Comparison of ENCODE assay signal across 25 cellular contexts in the genomic region with DNA sequence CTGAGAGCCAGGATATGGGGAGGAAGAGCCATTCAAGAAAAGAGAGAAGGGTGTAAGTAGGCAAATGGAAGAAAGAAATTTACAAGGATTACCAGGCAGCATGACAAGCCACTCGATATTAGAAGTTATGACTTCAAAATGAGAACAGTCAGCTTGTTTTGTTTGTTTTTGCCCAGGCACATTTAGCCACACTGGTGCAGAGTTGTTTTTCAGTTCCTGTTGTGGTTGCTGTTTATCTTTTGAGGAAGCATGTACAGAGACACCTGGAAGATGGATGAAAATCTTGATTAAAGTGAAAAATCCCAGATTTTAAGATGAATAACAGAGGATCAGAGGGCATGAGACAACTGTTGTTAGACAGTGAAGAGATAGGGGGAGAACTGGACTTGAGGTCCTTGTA.
DNase-seq lines count a peak whose midpoint lies in the region; ATAC-seq, FAIRE-seq and TF ChIP-seq lines count a peak whose summit lies in the region.
"Had no signal": no experiment of that assay in that cellular context is flagged by ENCODE, and none has a peak within 500 bp of the region (broad histone marks: within the 10 kb centered on the region; RNA-seq: fewer than 3 reads in every experiment).

No MANE protein-coding gene starts in this region.

- H3K9me3 ChIP-seq in thyroid gland = no peaks in the 10 kb centered on the region
- H3K9me3 ChIP-seq: SJSA1 had no signal

- H3K9me3 Mint-ChIP-seq in GM23338 = no peaks in the 10 kb centered on the region

- no peaks in the 10 kb centered on the region for H3K4me1 ChIP-seq in GM23338 (ENCODE audit: insufficient read depth)
- H3K4me1 ChIP-seq in thyroid gland = peaks cover 24 to 44% of the 10 kb centered on the region in 2 donors
- H3K4me1 ChIP-seq: SJSA1 had no signal

- H3K27me3 Mint-ChIP-seq in GM23338 (ENCODE audit: insufficient read depth, low read depth, poor library complexity) = no peaks in the 10 kb centered on the region

- H3K36me3 Mint-ChIP-seq in GM23338 (ENCODE audit: low read depth) = no peaks in the 10 kb centered on the region

- no peaks in the 10 kb centered on the region for H3F3A ChIP-seq in GM23338 (replicated peaks; ENCODE audit: low read depth)

- H3K4me3 Mint-ChIP-seq in GM23338 = no peak overlapping the region
- H3K4me3 Mint-ChIP-seq: HFFc6 had no signal

- no peak for DNase-seq in GM12892 (ENCODE audit: insufficient read length)
- no peak for DNase-seq in GM23338 (ENCODE audit: low spot score)
- peak; percentile 6 for DNase-seq in RPMI8226
- DNase-seq in thyroid gland = no peak
- no peak for DNase-seq in germinal center (ENCODE audit: low spot score)
- DNase-seq in activated CD8-positive, alpha-beta memory T cell treated with anti-CD3 and anti-CD28 coated beads, Interleukin-2, amount 50 U/mL, for 4 hours = no peak
- DNase-seq in HEK293T (ENCODE audit: extremely low spot score) = no peak
- DNase-seq: DMS53, GDM1, H7, HFFc6, MV-4-11, NCI-H1105 treated with DMSO at 0.1 percent for 48 hours, NCI-H2029 treated with DMSO at 0.1 percent for 48 hours, NCI-H345, NCI-H524, NCI-H774, OCI-M1 had no signal

- FAIRE-seq in GM12892 (lab: Jason Lieb, UNC) = peak; percentile 40
- FAIRE-seq: A204.1, D721Med, HTR-8/SVneo, RCC 7860 had no signal

- H3K4me3 ChIP-seq in GM23338 (no peak overlapping the region), thyroid gland (replicated peaks in 1 of 3) (no peak overlapping the region)
- H3K4me3 ChIP-seq: SJSA1 had no signal

- POLR2A ChIA-PET in HEK293T (lab: Yijun Ruan, JAX) = no interaction called here

- 53 to 57% methylated on average over 1 of the region's 1 CpG for WGBS in thyroid gland, 2 donors

- H3K4me2 ChIP-seq in GM23338 = no peak overlapping the region
- H3K4me2 ChIP-seq: KMS-11 had no signal

- no peaks in the 10 kb centered on the region for H3K36me3 ChIP-seq in GM23338 (ENCODE audit: insufficient read depth)
- H3K36me3 ChIP-seq in thyroid gland = no peaks in the 10 kb centered on the region
- H3K36me3 ChIP-seq: SJSA1 had no signal

- no peaks in the 10 kb centered on the region for H3K79me2 ChIP-seq in GM23338 (replicated peaks; ENCODE audit: insufficient read depth)

- H3K27me3 ChIP-seq in GM23338 (ENCODE audit: insufficient read depth) (no peaks in the 10 kb centered on the region), thyroid gland (no peaks in the 10 kb centered on the region)

- intact Hi-C loops in thyroid gland (cut with DNase I) = no loop called here

- H3K9me2 ChIP-seq in GM23338 (ENCODE audit: insufficient read depth) = peaks cover 15% of the 10 kb centered on the region

- no peak for ATAC-seq in GM23338
- ATAC-seq: Right ventricle myocardium inferior had no signal

- no peak for TF ChIP-seq CTCF in GM23338 (conservative IDR thresholded peaks at IDR 0.05; ENCODE audit: low read depth in 2 of 2)
- no peak for TF ChIP-seq CTCF in thyroid gland (IDR thresholded peaks at IDR 0.05)

- H2AFZ ChIP-seq in GM23338 = peak overlapping the region; percentile 38; the same call in 1 of the 2 replicates

- no peaks in the 10 kb centered on the region for H3K4me1 Mint-ChIP-seq in GM23338

- H3K27ac Mint-ChIP-seq in GM23338 = no peak overlapping the region
- H3K27ac Mint-ChIP-seq: HFFc6 had no signal

- CTCF ChIA-PET in HEK293T (lab: Yijun Ruan, JAX) = no interaction called here

- no peaks in the 10 kb centered on the region for H4K20me1 ChIP-seq in GM23338 (replicated peaks; ENCODE audit: insufficient read depth)

- TF ChIP-seq POLR2A in GM12892 (IDR thresholded peaks at IDR 0.05; ENCODE audit: low read depth, low read length) (no peak), thyroid gland (IDR thresholded peaks at IDR 0.05) (no peak)

- H3K27ac ChIP-seq in GM23338 (ENCODE audit: low read depth) (no peak overlapping the region), thyroid gland (peak overlapping the region in 2 of 3 donors; percentile 7 to 83)
- H3K27ac ChIP-seq: KMS-11, SJSA1 had no signal

TF ChIP-seq in GM23338, 12 proteins besides CTCF, POLR2A, EP300 and RAD21:
- TF ChIP-seq POLR2AphosphoS5 (IDR thresholded peaks at IDR 0.05; ENCODE audit: low read depth) = no peak
- TF ChIP-seq, protein P1, sequence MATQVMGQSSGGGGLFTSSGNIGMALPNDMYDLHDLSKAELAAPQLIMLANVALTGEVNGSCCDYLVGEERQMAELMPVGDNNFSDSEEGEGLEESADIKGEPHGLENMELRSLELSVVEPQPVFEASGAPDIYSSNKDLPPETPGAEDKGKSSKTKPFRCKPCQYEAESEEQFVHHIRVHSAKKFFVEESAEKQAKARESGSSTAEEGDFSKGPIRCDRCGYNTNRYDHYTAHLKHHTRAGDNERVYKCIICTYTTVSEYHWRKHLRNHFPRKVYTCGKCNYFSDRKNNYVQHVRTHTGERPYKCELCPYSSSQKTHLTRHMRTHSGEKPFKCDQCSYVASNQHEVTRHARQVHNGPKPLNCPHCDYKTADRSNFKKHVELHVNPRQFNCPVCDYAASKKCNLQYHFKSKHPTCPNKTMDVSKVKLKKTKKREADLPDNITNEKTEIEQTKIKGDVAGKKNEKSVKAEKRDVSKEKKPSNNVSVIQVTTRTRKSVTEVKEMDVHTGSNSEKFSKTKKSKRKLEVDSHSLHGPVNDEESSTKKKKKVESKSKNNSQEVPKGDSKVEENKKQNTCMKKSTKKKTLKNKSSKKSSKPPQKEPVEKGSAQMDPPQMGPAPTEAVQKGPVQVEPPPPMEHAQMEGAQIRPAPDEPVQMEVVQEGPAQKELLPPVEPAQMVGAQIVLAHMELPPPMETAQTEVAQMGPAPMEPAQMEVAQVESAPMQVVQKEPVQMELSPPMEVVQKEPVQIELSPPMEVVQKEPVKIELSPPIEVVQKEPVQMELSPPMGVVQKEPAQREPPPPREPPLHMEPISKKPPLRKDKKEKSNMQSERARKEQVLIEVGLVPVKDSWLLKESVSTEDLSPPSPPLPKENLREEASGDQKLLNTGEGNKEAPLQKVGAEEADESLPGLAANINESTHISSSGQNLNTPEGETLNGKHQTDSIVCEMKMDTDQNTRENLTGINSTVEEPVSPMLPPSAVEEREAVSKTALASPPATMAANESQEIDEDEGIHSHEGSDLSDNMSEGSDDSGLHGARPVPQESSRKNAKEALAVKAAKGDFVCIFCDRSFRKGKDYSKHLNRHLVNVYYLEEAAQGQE (IDR thresholded peaks at IDR 0.05; ENCODE audit: unreplicated experiment) = no peak
- TF ChIP-seq ZNF331 (CRISPR knock-in tag; IDR thresholded peaks at IDR 0.05; ENCODE audit: low read depth) = no peak
- no peak for TF ChIP-seq EZH2phosphoT487 (IDR thresholded peaks at IDR 0.05; ENCODE audit: unreplicated experiment)

TF ChIP-seq in HEK293T, 16 proteins besides CTCF, POLR2A, EP300 and RAD21:
- TF ChIP-seq ZNF384 (IDR thresholded peaks at IDR 0.05) (no peak), CTBP1 (IDR thresholded peaks at IDR 0.05; ENCODE audit: borderline replicate concordance) (no peak), FOXA1 (IDR thresholded peaks at IDR 0.05) (no peak), ARNT (IDR thresholded peaks at IDR 0.05) (no peak), PKNOX1 (IDR thresholded peaks at IDR 0.05) (no peak)
